17 cellular contexts compared by ENCODE assay signal in the genomic region with DNA sequence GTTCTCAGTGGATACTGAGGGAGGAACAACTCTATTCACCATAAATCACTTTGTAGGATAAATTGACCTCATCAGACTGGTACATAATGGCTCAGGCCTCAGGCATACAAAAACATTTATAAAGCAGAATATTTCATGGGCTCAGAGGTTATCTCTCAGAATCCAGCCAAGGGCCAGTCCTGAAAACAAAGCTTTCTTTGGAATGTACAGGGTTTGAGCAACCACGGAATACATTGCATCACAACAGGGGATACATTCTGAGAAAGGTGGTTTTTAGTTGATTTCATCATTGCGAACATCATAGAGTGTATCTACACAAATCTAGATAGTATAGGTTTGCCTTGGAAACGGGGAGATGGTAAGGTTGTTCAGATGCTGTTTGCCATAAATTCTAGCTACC. TPM values are rescaled to one million over a fixed set of nuclear protein-coding genes. Genes with fewer than 3 reads are reported as not detected.
A peak's percentile ranks its signal among the peaks of the same experiment; 100 is the strongest.
DNase-seq lines count a peak whose midpoint lies in the region; ATAC-seq and TF ChIP-seq lines count a peak whose summit lies in the region.
"Had no signal": no experiment of that assay in that cellular context is flagged by ENCODE, and none has a peak within 500 bp of the region (broad histone marks: within the 10 kb centered on the region; RNA-seq: fewer than 3 reads in every experiment).

No MANE protein-coding gene starts in this region.

- H3K4me1 Mint-ChIP-seq in GM23338 (no peaks in the 10 kb centered on the region), WTC11 (no peaks in the 10 kb centered on the region), T-helper 17 cell (peaks cover 14% of the 10 kb centered on the region)

- H3K14ac ChIP-seq in IMR-90 (replicated peaks; ENCODE audit: low read depth, low read length): no peak overlapping the region

- no peak overlapping the region for H4K5ac ChIP-seq in IMR-90 (ENCODE audit: low read depth, low read length)

- no peaks in the 10 kb centered on the region; the same call in 1 of the 2 replicates for H3K79me2 ChIP-seq in GM23338 (replicated peaks; ENCODE audit: insufficient read depth)

- H2BK20ac ChIP-seq in IMR-90 (ENCODE audit: low read depth, low read length): no peak overlapping the region

- H3K79me1 ChIP-seq in IMR-90 (ENCODE audit: low read depth in 1 of 2, low read length in 2 of 2): 0 out of 4 replicates have a peak, but pooled peaks cover 0 to 3% of the 10 kb centered on the region in 2 experiments

- dilution Hi-C loops in IMR-90 (cut with HindIII; ENCODE audit: low sequenced_read_pairs, unreplicated experiment): no loop called here

- H3K27me3 Mint-ChIP-seq in GM23338 (ENCODE audit: insufficient read depth, low read depth, poor library complexity) (no peaks in the 10 kb centered on the region), WTC11 (ENCODE audit: low read depth) (no peaks in the 10 kb centered on the region), T-helper 17 cell (no peaks in the 10 kb centered on the region)

- no peak overlapping the region for H4K8ac ChIP-seq in IMR-90 (ENCODE audit: low read depth in 2 of 2, low read length in 2 of 2)

- no peak overlapping the region for H3K4ac ChIP-seq in IMR-90 (ENCODE audit: low read depth, low read length)

- H3K27me3 ChIP-seq in GM23338 (ENCODE audit: insufficient read depth) (no peaks in the 10 kb centered on the region), IMR-90 (ENCODE audit: control insufficient read depth, insufficient read depth, low read length) (no peaks in the 10 kb centered on the region)

- H3K27ac Mint-ChIP-seq in GM23338: no peak overlapping the region
- H3K27ac Mint-ChIP-seq in WTC11: 0 out of 2 replicates have a peak overlapping the region, but pooled peaks have one; percentile 18
- H3K27ac Mint-ChIP-seq in T-helper 17 cell: no peak overlapping the region
- H3K27ac Mint-ChIP-seq: HFFc6 had no signal

- H3K9me1 ChIP-seq in IMR-90 (ENCODE audit: insufficient read depth, low read length): peaks cover 4% of the 10 kb centered on the region

- peaks cover 3% of the 10 kb centered on the region; the same call in 1 of the 3 replicates for H3K36me3 Mint-ChIP-seq in GM23338 (ENCODE audit: low read depth)
- peaks cover 3% of the 10 kb centered on the region for H3K36me3 Mint-ChIP-seq in WTC11
- H3K36me3 Mint-ChIP-seq in T-helper 17 cell (ENCODE audit: low read depth): peaks cover 3% of the 10 kb centered on the region

- no peak overlapping the region for H2AK9ac ChIP-seq in IMR-90 (replicated peaks; ENCODE audit: low read depth, low read length, poor library complexity)

- H4K91ac ChIP-seq in IMR-90 (ENCODE audit: insufficient read depth, low read depth, low read length): no peak overlapping the region

- H3K36me3 ChIP-seq in GM23338 (ENCODE audit: insufficient read depth) (no peaks in the 10 kb centered on the region; the same call in 1 of the 2 replicates), IMR-90 (ENCODE audit: control insufficient read depth, insufficient read depth, low read length) (peaks cover 2% of the 10 kb centered on the region; the same call in 1 of the 2 replicates)

- H3K27ac ChIP-seq in GM23338 (ENCODE audit: low read depth) (peak overlapping the region; percentile 34; the same call in 1 of the 2 replicates), IMR-90 (ENCODE audit: insufficient read depth, low read length) (no peak overlapping the region)

- H2BK120ac ChIP-seq in IMR-90 (ENCODE audit: low read depth, low read length): no peak overlapping the region

- no peak overlapping the region for H2BK15ac ChIP-seq in IMR-90 (ENCODE audit: low read depth, low read length)

- TF ChIP-seq POLR2A in IMR-90 (IDR thresholded peaks at IDR 0.05; ENCODE audit: low read depth, low read length): no peak

- H3K9ac ChIP-seq in IMR-90 (ENCODE audit: low read depth, low read length): no peak overlapping the region
- H3K9ac ChIP-seq: SK-N-SH had no signal

- no peak overlapping the region for H2AFZ ChIP-seq in GM23338
- H2AFZ ChIP-seq in IMR-90 (replicated peaks; ENCODE audit: low read length, poor library complexity): no peak overlapping the region

- in situ Hi-C loops in IMR-90 (cut with MboI; ENCODE audit: low sequenced_read_pairs): no loop called here

- H3K9me3 Mint-ChIP-seq in GM23338 (no peaks in the 10 kb centered on the region), WTC11 (no peaks in the 10 kb centered on the region)
- H3K9me3 Mint-ChIP-seq: CD8-positive, alpha-beta T cell; HFFc6 had no signal

- H2AK5ac ChIP-seq in IMR-90 (ENCODE audit: low read depth, low read length): no peak overlapping the region

- CTCF ChIA-PET in IMR-90 (lab: Yijun Ruan, JAX) (no interaction called here), WTC11 (lab: Charles Lee) (interaction anchor here (1.0 kb wide), 1 partner anchor 107 kb away, joined by 4 read pairs; no protein-coding TSS in a partner anchor)

- intact Hi-C loops in IMR-90 (cut with micrococcal nuclease): no loop called here

- H3K9me2 ChIP-seq in GM23338 (ENCODE audit: insufficient read depth): no peaks in the 10 kb centered on the region
- H3K9me2 ChIP-seq: SK-N-SH had no signal

- no peak overlapping the region for H2BK5ac ChIP-seq in IMR-90 (ENCODE audit: low read depth, low read length, poor library complexity, severe bottlenecking)

- H3K4me3 Mint-ChIP-seq in GM23338 (no peak overlapping the region), WTC11 (no peak overlapping the region), T-helper 17 cell (no peak overlapping the region)
- H3K4me3 Mint-ChIP-seq: CD8-positive, alpha-beta T cell; HFFc6 had no signal

- no peak overlapping the region for H3K4me3 ChIP-seq in GM23338
- no peak overlapping the region for H3K4me3 ChIP-seq in IMR-90 (ENCODE audit: insufficient read depth, low read depth, low read length)
- no peak overlapping the region for H3K4me3 ChIP-seq in fibroblast of villous mesenchyme (ENCODE audit: low read depth, low read length)

- H3K4me2 ChIP-seq in GM23338 (no peak overlapping the region), IMR-90 (ENCODE audit: low read depth, low read length) (no peak overlapping the region)
- H3K4me2 ChIP-seq: SK-N-SH had no signal

- DNase-seq in GM23338 (ENCODE audit: low spot score): no peak
- peak; percentile 42 for DNase-seq in IMR-90
- no peak for DNase-seq in WTC11 (ENCODE audit: low spot score)
- DNase-seq in fibroblast of villous mesenchyme (ENCODE audit: low read depth): peak; percentile 51
- DNase-seq in T-helper 17 cell: no peak
- no peak for DNase-seq in hypothalamus (lab: John Stamatoyannopoulos, UW)
- DNase-seq: CD8-positive, alpha-beta T cell; DND-41; GF-D8; GOT3; HFFc6; Karpas-422; NCI-H2227 treated with DMSO at 0.1 percent for 48 hours; NCI-H69; NK-92 treated with Interleukin-12 subunit alpha and Interleukin-12 subunit beta, amount 100 ng/mL, for 24 hours; SK-N-SH had no signal

- H4K20me1 ChIP-seq in GM23338 (replicated peaks; ENCODE audit: insufficient read depth) (no peaks in the 10 kb centered on the region), IMR-90 (ENCODE audit: insufficient read depth, low read length) (no peaks in the 10 kb centered on the region)

- POLR2A ChIA-PET in IMR-90 (lab: Charles Lee; ENCODE audit: unreplicated experiment) (no interaction called here), WTC11 (lab: Charles Lee) (interaction anchor here (1.0 kb wide), 1 partner anchor 33 kb away, joined by 3 read pairs; no protein-coding TSS in a partner anchor)

- no peaks in the 10 kb centered on the region for H3F3A ChIP-seq in GM23338 (replicated peaks; ENCODE audit: low read depth)

- TF ChIP-seq CTCF in GM23338 (conservative IDR thresholded peaks at IDR 0.05; ENCODE audit: low read depth in 2 of 2) (no peak), IMR-90 (conservative IDR thresholded peaks at IDR 0.05; ENCODE audit: low read depth, low read length) (no peak), WTC11 (IDR thresholded peaks at IDR 0.05) (no peak), fibroblast of villous mesenchyme (IDR thresholded peaks at IDR 0.05; ENCODE audit: insufficient read depth, low read depth, low read length) (no peak)

- no peak for TF ChIP-seq RAD21 in IMR-90 (IDR thresholded peaks at IDR 0.05; ENCODE audit: low read length)

- H3K18ac ChIP-seq in IMR-90 (ENCODE audit: low read depth, low read length): no peak overlapping the region

- H3K9me3 ChIP-seq in IMR-90 (ENCODE audit: control insufficient read depth, insufficient read depth, low read length) (no peaks in the 10 kb centered on the region), T-helper 17 cell (ENCODE audit: control insufficient read depth, low read length, poor library complexity, severe bottlenecking) (no peaks in the 10 kb centered on the region)
- H3K9me3 ChIP-seq: SK-N-SH had no signal

- H3K23ac ChIP-seq in IMR-90 (ENCODE audit: low read depth, low read length): no peak overlapping the region

- ATAC-seq in GM23338 (no peak), IMR-90 (ENCODE audit: low read depth) (peak; percentile 53), WTC11 (no peak), HG03108 (IDR thresholded peaks at IDR 0.05; ENCODE audit: unreplicated experiment) (no peak), T-helper 17 cell (no peak)
- ATAC-seq: CD8-positive, alpha-beta T cell had no signal

- H3K4me1 ChIP-seq in GM23338 (ENCODE audit: insufficient read depth): no peaks in the 10 kb centered on the region
- H3K4me1 ChIP-seq in IMR-90 (ENCODE audit: control insufficient read depth, insufficient read depth, low read length): no peaks in the 10 kb centered on the region

- no peak overlapping the region for H3K56ac ChIP-seq in IMR-90 (ENCODE audit: extremely low read depth, insufficient read depth, low read length)

- no CpG with 5 or more reads among the region's 3 CpGs for WGBS in IMR-90 (ENCODE audit: extremely low coverage in 2 of 2, insufficient read length in 1 of 2), 2 experiments

- no TSS peak for BruUV-seq in IMR-90 (replicated peaks; lab: Mats Ljungman, UMichigan)

TF ChIP-seq in WTC11, 78 proteins besides CTCF, POLR2A, EP300 and RAD21:
- TF ChIP-seq ETV6 (CRISPR knock-in tag; IDR thresholded peaks at IDR 0.05) (no peak), GABPB1 (CRISPR knock-in tag; IDR thresholded peaks at IDR 0.05) (peak; percentile 84)

RNA-seq across cellular contexts. Expression of a gene that starts 33.4 kb away (rescaled TPM):
- 71.7 and 86.2 TPM in 2 replicates for total RNA-seq in GM23338 (2014; rRNA removed; shearing (Covaris generic))
- polyA plus RNA-seq in GM23338 (2016; fragmentation: Nextera tagmentation; extraction: Ambion mirVana) (42.2 TPM in 2 replicates), IMR-90 (2012; rRNA removed) (14.9 and 17.3 TPM in 2 replicates)
- total RNA-seq in IMR-90 (2012; rRNA removed) (47.3 and 97.5 TPM in 2 replicates), WTC11 (2021) (56.8 to 65.2 TPM (median 61.8 TPM) in 3 replicates), fibroblast of villous mesenchyme (49.3 and 57.9 TPM in 2 replicates), T-helper 17 cell (10 to 100 TPM; 73.4 to 78.6 TPM)
- 1.2 and 2.7 TPM in 2 replicates for polyA plus RNA-seq in IMR-90 (2012; cell fraction: cytosol; rRNA removed)
- polyA plus RNA-seq in IMR-90 (2012; cell fraction: nucleus; rRNA removed; ENCODE audit: low replicate concordance): 1.9 and 15.1 TPM in 2 replicates

Comparison
In these comparisons a context has a peak if more than half of its experiments do, and no peak if none do; other contexts are left out.
1. DNase-seq: peak in IMR-90 (single experiment) and fibroblast of villous mesenchyme (single experiment); none in GM23338 (single experiment), WTC11 (single experiment), T-helper 17 cell (0 of 3) and hypothalamus (0 of 51).